28 cellular contexts compared by ENCODE assay signal in the genomic region with DNA sequence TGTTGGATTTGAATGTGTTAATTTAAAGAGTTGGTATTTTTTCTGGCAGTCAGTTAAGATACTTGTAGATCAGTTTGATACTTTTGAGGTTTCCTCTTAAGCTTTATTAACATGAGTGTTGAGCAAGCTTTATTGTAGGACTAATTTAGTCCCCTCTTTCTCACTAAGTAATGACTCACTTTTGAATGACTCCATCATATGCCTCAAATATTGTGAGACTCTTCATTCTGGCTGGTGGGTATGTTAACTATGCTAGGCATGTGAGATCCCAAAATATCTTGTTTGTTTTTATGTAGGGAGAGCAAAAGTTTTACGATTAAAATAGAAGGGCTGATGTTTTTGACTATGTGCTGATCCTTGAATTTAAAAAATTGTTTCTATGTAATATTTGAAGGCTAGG.
"Had no signal": no experiment of that assay in that cellular context is flagged by ENCODE, and none has a peak within 500 bp of the region (broad histone marks: within the 10 kb centered on the region; RNA-seq: fewer than 3 reads in every experiment).

No MANE protein-coding gene starts in this region.

- H3K4me1 ChIP-seq: body of pancreas, gastrocnemius medialis, neural progenitor cell, right lobe of liver, testis had no signal

- H3K36me3 ChIP-seq: gastrocnemius medialis, neural progenitor cell, right lobe of liver had no signal

- H3K4me3 ChIP-seq: body of pancreas, coronary artery, dorsolateral prefrontal cortex, gastrocnemius medialis, hepatocyte, neural progenitor cell, right lobe of liver, skin epidermis, testis had no signal

- DNase-seq: activated CD4-positive, alpha-beta memory T cell treated with anti-CD3 and anti-CD28 coated beads, Interleukin-2, amount 10 ng/mL, durations not matched to agents 7 days and 5 days; activated CD4-positive, alpha-beta T cell treated with anti-CD3 and anti-CD28 coated beads, Interleukin-2, amount 10 ng/mL, durations not matched to agents 7 days and 5 days; activated CD4-positive, CD25-positive, alpha-beta regulatory T cell treated with anti-CD3 and anti-CD28 coated beads, Interleukin-2, amount 50 U/mL, for 72 hours; activated gamma-delta T cell treated with Interleukin-2 at 50 U/mL for 16 hours; activated naive CD8-positive, alpha-beta T cell treated with anti-CD3 and anti-CD28 coated beads, Interleukin-2, amount 50 U/mL, for 24 hours; activated T-cell treated with anti-CD3 and anti-CD28 coated beads, Interleukin-2, amount 50 U/mL, for 4 hours; amygdala; body of pancreas; dorsolateral prefrontal cortex; effector memory CD4-positive, alpha-beta T cell; gastrocnemius medialis; glutamatergic neuron; islet precursor cell; left ventricle myocardium superior; naive thymus-derived CD8-positive, alpha-beta T cell; occipital lobe; right lobe of liver; stimulated activated CD4-positive, alpha-beta T cell treated with anti-CD3 and anti-CD28 coated beads, Interleukin-12 subunit alpha, Interleukin-12 subunit beta, amount 100 ng/mL, for 4 hours; stimulated activated CD4-positive, alpha-beta T cell treated with anti-CD3 and anti-CD28 coated beads, Interleukin-4, amount 100 ng/mL, for 1 hour; stimulated activated naive CD8-positive, alpha-beta T cell treated with anti-CD3 and anti-CD28 coated beads, Interleukin-15, Interleukin-2, amounts not matched to agents 100 U/mL and 50 U/mL, for 24 hours; T-helper 2 cell; testis; trophoblast cell had no signal

- H3K9me3 ChIP-seq: body of pancreas, gastrocnemius medialis, testis had no signal

- H3K27me3 ChIP-seq: body of pancreas, dorsolateral prefrontal cortex, gastrocnemius medialis, hepatocyte, neural progenitor cell, right lobe of liver, testis had no signal

- H3K27ac ChIP-seq: body of pancreas, coronary artery, dorsolateral prefrontal cortex, gastrocnemius medialis, hepatocyte, neural progenitor cell, right lobe of liver, skin epidermis, testis had no signal

- ATAC-seq: activated naive CD8-positive, alpha-beta T cell treated with anti-CD3 and anti-CD28 coated beads, Interleukin-2, amount 50 U/mL, for 24 hours; activated T-cell treated with anti-CD3 and anti-CD28 coated beads, Interleukin-2, amount 50 U/mL, for 4 hours; activated T-helper 17 cell treated with anti-CD3 and anti-CD28 coated beads, Interleukin-2, amount 50 U/mL, for 72 hours; body of pancreas; gastrocnemius medialis; left ventricle myocardium superior; naive thymus-derived CD8-positive, alpha-beta T cell; right lobe of liver; stimulated activated naive CD8-positive, alpha-beta T cell treated with anti-CD3 and anti-CD28 coated beads, Interleukin-15, Interleukin-2, amounts not matched to agents 100 U/mL and 50 U/mL, for 24 hours had no signal
